1 cellular context compared by ENCODE assay signal in genomic region chr1:157117527-157118057, GRCh38.
A peak's percentile ranks its signal among the peaks of the same experiment; 100 is the strongest.
TF ChIP-seq lines count a peak whose summit lies in the region.

No MANE protein-coding gene starts in this region.

TF ChIP-seq in GM12878, 131 proteins besides CTCF, POLR2A, EP300 and RAD21 (continued from another document):
- no peak for TF ChIP-seq PBX3 (IDR thresholded peaks at IDR 0.05; ENCODE audit: insufficient replicate concordance, low read depth, low read length)
- TF ChIP-seq MEF2B (IDR thresholded peaks at IDR 0.05; ENCODE audit: partially characterized antibody, poor library complexity, severe bottlenecking): peak; percentile 30
- peak; percentile 57 for TF ChIP-seq MTA2 (IDR thresholded peaks at IDR 0.05; ENCODE audit: low read depth)
- TF ChIP-seq SPI1 (IDR thresholded peaks at IDR 0.05; ENCODE audit: borderline replicate concordance, insufficient read depth, low read depth, low read length): peak; percentile 99
- peak; percentile 54; the same call in 1 of the 2 replicates for TF ChIP-seq IKZF1 (conservative IDR thresholded peaks at IDR 0.05)
- peak; percentile 90 for TF ChIP-seq DPF2 (IDR thresholded peaks at IDR 0.05)
- TF ChIP-seq SKIL (IDR thresholded peaks at IDR 0.05; ENCODE audit: low read depth, poor library complexity, severe bottlenecking): peak; percentile 54
- no peak for TF ChIP-seq E2F4 (IDR thresholded peaks at IDR 0.05; ENCODE audit: low read depth, low read length)
- TF ChIP-seq MTA3 (IDR thresholded peaks at IDR 0.05; ENCODE audit: borderline replicate concordance, low read length): no peak
- TF ChIP-seq GATAD2B (conservative IDR thresholded peaks at IDR 0.05; ENCODE audit: low read depth): 0 out of 2 replicates have a peak, but pooled peaks have one; percentile 58
- TF ChIP-seq IRF4 (IDR thresholded peaks at IDR 0.05; ENCODE audit: low read depth, low read length): 0 out of 2 replicates have a peak, but pooled peaks have one; percentile 58
- TF ChIP-seq IKZF2 (IDR thresholded peaks at IDR 0.05): peak; percentile 35 to 46; a peak in 2 of 4 replicates
- no peak for TF ChIP-seq RUNX3 (IDR thresholded peaks at IDR 0.05; ENCODE audit: low read length)
